In genomic region chr10:33734393-33735110, GRCh38 we compare ENCODE assay signal across 1 cellular context.
TF ChIP-seq lines count a peak whose summit lies in the region.

No MANE protein-coding gene starts in this region.

TF ChIP-seq in SK-N-SH treated with all-trans-retinoic acid at 6 μM for 48 hours, 23 proteins besides CTCF, POLR2A, EP300 and RAD21 (continued from another document):
- TF ChIP-seq ZC3H10 (CRISPR knock-in tag; IDR thresholded peaks at IDR 0.05): no peak
- no peak for TF ChIP-seq POU6F1 (CRISPR knock-in tag; IDR thresholded peaks at IDR 0.05; ENCODE audit: borderline replicate concordance, low read depth)
